ENCODE assay signal across 1 cellular context in genomic region chr3:151443583-151443982, GRCh38.
A peak's percentile ranks its signal among the peaks of the same experiment; 100 is the strongest.
TF ChIP-seq lines count a peak whose summit lies in the region.

No MANE protein-coding gene starts in this region.

TF ChIP-seq in GM12878, 131 proteins besides CTCF, POLR2A, EP300 and RAD21 (continued from another document):
- peak; percentile 74 for TF ChIP-seq REST (IDR thresholded peaks at IDR 0.05; ENCODE audit: low read depth, low read length)
